Comparison of ENCODE assay signal across 20 cellular contexts in genomic region chr13:29883941-29884518, GRCh38. TPM values are rescaled to one million over a fixed set of nuclear protein-coding genes. Genes with fewer than 3 reads are reported as not detected.
A peak's percentile ranks its signal among the peaks of the same experiment; 100 is the strongest.
DNase-seq lines count a peak whose midpoint lies in the region; ATAC-seq and TF ChIP-seq lines count a peak whose summit lies in the region.
"Had no signal": no experiment of that assay in that cellular context is flagged by ENCODE, and none has a peak within 500 bp of the region (broad histone marks: within the 10 kb centered on the region; RNA-seq: fewer than 3 reads in every experiment).

No MANE protein-coding gene starts in this region.

- H3K9me3 ChIP-seq in left ventricle myocardium inferior (replicated peaks), result no peaks in the 10 kb centered on the region
- H3K9me3 ChIP-seq: suprapubic skin had no signal

- no peaks in the 10 kb centered on the region for H3K36me3 ChIP-seq in left ventricle myocardium inferior
- H3K36me3 ChIP-seq: suprapubic skin had no signal

- H3K9me3 Mint-ChIP-seq in endothelial cell (ENCODE audit: unreplicated experiment), result no peaks in the 10 kb centered on the region
- H3K9me3 Mint-ChIP-seq in nephron, result no peaks in the 10 kb centered on the region
- H3K9me3 Mint-ChIP-seq in activated T-helper 1 cell treated with anti-CD3 and anti-CD28 coated beads, Interleukin-12 subunit alpha, Interleukin-12 subunit beta, Interleukin-2, Interleukin-4 antibody, amounts not matched to agents 30 ng/mL and 10 ng/mL and 1 ng/mL, durations not matched to agents 14 hours and 24 hours and 36 hours, result no peaks in the 10 kb centered on the region
- H3K9me3 Mint-ChIP-seq: activated CD4-positive, alpha-beta T cell treated with anti-CD3 and anti-CD28 coated beads, Interleukin-2, amount 10 ng/mL, durations not matched to agents 7 days and 5 days had no signal

- no peak for DNase-seq in Right ventricle myocardium superior
- DNase-seq in left ventricle myocardium inferior, result no peak
- DNase-seq in endothelial cell (ENCODE audit: low spot score), result no peak
- no peak for DNase-seq in NCI-H2029 treated with DMSO at 0.1 percent for 48 hours (lab: John Stamatoyannopoulos, UW)
- DNase-seq in activated T-helper 1 cell treated with anti-CD3 and anti-CD28 coated beads, Interleukin-12 subunit alpha, Interleukin-12 subunit beta, Interleukin-2, Interleukin-4 antibody, amounts not matched to agents 30 ng/mL and 10 ng/mL and 1 ng/mL, durations not matched to agents 14 hours and 24 hours and 36 hours (ENCODE audit: low spot score), result no peak
- no peak for DNase-seq in SHP77 (lab: John Stamatoyannopoulos, UW)
- DNase-seq: activated CD4-positive, alpha-beta T cell treated with anti-CD3 and anti-CD28 coated beads, Interleukin-2, amount 10 ng/mL, durations not matched to agents 7 days and 5 days; activated CD8-positive, alpha-beta memory T cell treated with anti-CD3 and anti-CD28 coated beads, Interleukin-2, amount 50 U/mL, for 48 hours; activated gamma-delta T cell; amniotic stem cell; DMS153; NCI-H187 treated with DMSO at 0.1 percent for 48 hours; small intestine; stimulated activated CD4-positive, alpha-beta T cell treated with anti-CD3 and anti-CD28 coated beads, Interleukin-4, amount 100 ng/mL, for 4 hours had no signal

- peaks cover 14% of the 10 kb centered on the region for H3K4me1 ChIP-seq in left ventricle myocardium inferior
- H3K4me1 ChIP-seq: suprapubic skin had no signal

- no peak overlapping the region for H3K27ac ChIP-seq in left ventricle myocardium inferior (replicated peaks)
- H3K27ac ChIP-seq: C4-2B, foreskin keratinocyte, RWPE1, suprapubic skin had no signal

- no peak overlapping the region for H3K4me3 ChIP-seq in left ventricle myocardium inferior
- H3K4me3 ChIP-seq: suprapubic skin had no signal

- H3K27me3 Mint-ChIP-seq in endothelial cell (ENCODE audit: unreplicated experiment) (peaks cover 3% of the 10 kb centered on the region), nephron (ENCODE audit: low read depth) (peaks cover 4% of the 10 kb centered on the region)
- H3K27me3 Mint-ChIP-seq in activated T-helper 1 cell treated with anti-CD3 and anti-CD28 coated beads, Interleukin-12 subunit alpha, Interleukin-12 subunit beta, Interleukin-2, Interleukin-4 antibody, amounts not matched to agents 30 ng/mL and 10 ng/mL and 1 ng/mL, durations not matched to agents 14 hours and 24 hours and 36 hours (ENCODE audit: insufficient read depth), result peaks cover 6% of the 10 kb centered on the region

- peaks cover 38% of the 10 kb centered on the region for H3K4me1 Mint-ChIP-seq in endothelial cell (ENCODE audit: unreplicated experiment)
- peaks cover 35% of the 10 kb centered on the region for H3K4me1 Mint-ChIP-seq in nephron
- peaks cover 32% of the 10 kb centered on the region for H3K4me1 Mint-ChIP-seq in activated T-helper 1 cell treated with anti-CD3 and anti-CD28 coated beads, Interleukin-12 subunit alpha, Interleukin-12 subunit beta, Interleukin-2, Interleukin-4 antibody, amounts not matched to agents 30 ng/mL and 10 ng/mL and 1 ng/mL, durations not matched to agents 14 hours and 24 hours and 36 hours (ENCODE audit: low read depth)

- no peaks in the 10 kb centered on the region for H3K27me3 ChIP-seq in left ventricle myocardium inferior (ENCODE audit: low read depth)
- H3K27me3 ChIP-seq: foreskin keratinocyte, suprapubic skin had no signal

- H3K4me3 Mint-ChIP-seq in endothelial cell (ENCODE audit: unreplicated experiment) (no peak overlapping the region), nephron (no peak overlapping the region)
- H3K4me3 Mint-ChIP-seq in activated T-helper 1 cell treated with anti-CD3 and anti-CD28 coated beads, Interleukin-12 subunit alpha, Interleukin-12 subunit beta, Interleukin-2, Interleukin-4 antibody, amounts not matched to agents 30 ng/mL and 10 ng/mL and 1 ng/mL, durations not matched to agents 14 hours and 24 hours and 36 hours, result no peak overlapping the region
- H3K4me3 Mint-ChIP-seq: activated CD4-positive, alpha-beta T cell treated with anti-CD3 and anti-CD28 coated beads, Interleukin-2, amount 10 ng/mL, durations not matched to agents 7 days and 5 days had no signal

- H3K36me3 Mint-ChIP-seq in endothelial cell (ENCODE audit: low read depth, unreplicated experiment) (no peaks in the 10 kb centered on the region), nephron (ENCODE audit: low read depth) (no peaks in the 10 kb centered on the region)
- no peaks in the 10 kb centered on the region for H3K36me3 Mint-ChIP-seq in activated T-helper 1 cell treated with anti-CD3 and anti-CD28 coated beads, Interleukin-12 subunit alpha, Interleukin-12 subunit beta, Interleukin-2, Interleukin-4 antibody, amounts not matched to agents 30 ng/mL and 10 ng/mL and 1 ng/mL, durations not matched to agents 14 hours and 24 hours and 36 hours (ENCODE audit: low read depth)

- intact Hi-C loops in Right ventricle myocardium superior (cut with DNase I), result no loop called here
- intact Hi-C loops in left ventricle myocardium inferior (cut with micrococcal nuclease), result no loop called here
- intact Hi-C loops in activated T-helper 1 cell treated with anti-CD3 and anti-CD28 coated beads, Interleukin-12 subunit alpha, Interleukin-12 subunit beta, Interleukin-2, Interleukin-4 antibody, amounts not matched to agents 30 ng/mL and 10 ng/mL and 1 ng/mL, durations not matched to agents 14 hours and 24 hours and 36 hours (cut with micrococcal nuclease), result no loop called here

- ATAC-seq in Right ventricle myocardium superior (ENCODE audit: poor library complexity) (peak; percentile 74), GM21529 (IDR thresholded peaks at IDR 0.05; ENCODE audit: unreplicated experiment) (no peak)

- H3K27ac Mint-ChIP-seq in endothelial cell (ENCODE audit: unreplicated experiment) (peak overlapping the region; percentile 89), nephron (peak overlapping the region in 2 of 3 experiments; percentile 49 to 78)
- H3K27ac Mint-ChIP-seq in activated T-helper 1 cell treated with anti-CD3 and anti-CD28 coated beads, Interleukin-12 subunit alpha, Interleukin-12 subunit beta, Interleukin-2, Interleukin-4 antibody, amounts not matched to agents 30 ng/mL and 10 ng/mL and 1 ng/mL, durations not matched to agents 14 hours and 24 hours and 36 hours, result no peak overlapping the region
- H3K27ac Mint-ChIP-seq: activated CD4-positive, alpha-beta T cell treated with anti-CD3 and anti-CD28 coated beads, Interleukin-2, amount 10 ng/mL, durations not matched to agents 7 days and 5 days had no signal

- TF ChIP-seq CTCF in left ventricle myocardium inferior (IDR thresholded peaks at IDR 0.05; ENCODE audit: borderline replicate concordance) (no peak), endothelial cell (IDR thresholded peaks at IDR 0.05; ENCODE audit: unreplicated experiment) (no peak), nephron (IDR thresholded peaks at IDR 0.05; ENCODE audit: unreplicated experiment in 3 of 3) (no peak)

RNA-seq across cellular contexts. Expression of gene UBL3, which starts 33.6 kb away (rescaled TPM):
- 21.1 TPM for total RNA-seq in Right ventricle myocardium superior
- 25.2 TPM for total RNA-seq in left ventricle myocardium inferior
- total RNA-seq in endothelial cell (ENCODE audit: unreplicated experiment), result 17.1 TPM
- 10.9 and 12.8 TPM in 2 replicates for total RNA-seq in activated T-helper 1 cell treated with anti-CD3 and anti-CD28 coated beads, Interleukin-12 subunit alpha, Interleukin-12 subunit beta, Interleukin-2, Interleukin-4 antibody, amounts not matched to agents 30 ng/mL and 10 ng/mL and 1 ng/mL, durations not matched to agents 14 hours and 24 hours and 36 hours
